In the genomic region with DNA sequence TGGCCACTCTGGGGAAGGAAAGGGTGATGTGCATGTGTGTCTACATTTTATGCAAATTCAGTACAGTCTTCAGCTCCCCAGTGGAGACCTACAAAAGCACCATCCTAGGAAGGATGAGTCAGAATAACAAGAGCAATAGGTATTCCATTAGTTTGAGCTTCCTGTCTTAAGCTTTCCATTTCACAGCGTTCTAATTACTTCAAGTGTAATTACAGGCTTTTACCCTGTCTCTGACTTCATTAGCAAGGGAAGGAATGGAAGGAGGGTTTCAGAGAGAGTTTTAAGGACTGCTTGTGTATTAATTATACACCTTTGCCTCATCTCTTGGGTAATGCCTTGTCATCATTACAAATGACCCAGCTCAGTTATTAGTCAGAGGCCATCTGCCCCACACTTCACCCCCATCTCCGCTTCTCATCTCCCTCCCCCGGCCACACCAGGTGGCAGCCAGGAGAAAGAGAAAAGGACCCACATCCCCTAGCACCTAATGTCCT, we compare ENCODE assay signal across 10 cellular contexts.
DNase-seq lines count a peak whose midpoint lies in the region; ATAC-seq and TF ChIP-seq lines count a peak whose summit lies in the region.
"Had no signal": no experiment of that assay in that cellular context is flagged by ENCODE, and none has a peak within 500 bp of the region (broad histone marks: within the 10 kb centered on the region; RNA-seq: fewer than 3 reads in every experiment).

No MANE protein-coding gene starts in this region.

- TF ChIP-seq CTCF in GM12865 (IDR thresholded peaks at IDR 0.05; ENCODE audit: insufficient read depth, low read depth, low read length, missing control alignments) = no peak

- no peak overlapping the region for H3K4me3 ChIP-seq in GM12865 (ENCODE audit: low read depth, low read length)

- ATAC-seq in GM21390 (IDR thresholded peaks at IDR 0.05; ENCODE audit: unreplicated experiment) (peak; percentile 75), HG03139 (IDR thresholded peaks at IDR 0.05; ENCODE audit: unreplicated experiment) (peak; percentile 75), GM21515 (IDR thresholded peaks at IDR 0.05; ENCODE audit: unreplicated experiment) (no peak)

- DNase-seq in GM12865 (ENCODE audit: low read depth) (peak; percentile 79), SK-N-DZ (ENCODE audit: low spot score) (peak; percentile 36), activated T-cell treated with anti-CD3 and anti-CD28 coated beads for 4 hours (no peak), NCI-H2196 treated with DMSO at 0.1 percent for 48 hours (lab: John Stamatoyannopoulos, UW; ENCODE audit: unreplicated experiment) (no peak), hepatic stellate cell (ENCODE audit: low spot score) (no peak)
- DNase-seq: activated T-cell treated with anti-CD3 and anti-CD28 coated beads, Interleukin-2, amount 50 U/mL, for 24 hours; C1 segment of cervical spinal cord had no signal

Comparison
In these comparisons a context has a peak if more than half of its experiments do, and no peak if none do; other contexts are left out.
1. DNase-seq: peak in GM12865 (single experiment) and SK-N-DZ (single experiment); none in activated T-cell treated with anti-CD3 and anti-CD28 coated beads for 4 hours (single experiment), NCI-H2196 treated with DMSO at 0.1 percent for 48 hours (single experiment) and hepatic stellate cell (single experiment).